ENCODE assay signal across 20 cellular contexts in the genomic region with DNA sequence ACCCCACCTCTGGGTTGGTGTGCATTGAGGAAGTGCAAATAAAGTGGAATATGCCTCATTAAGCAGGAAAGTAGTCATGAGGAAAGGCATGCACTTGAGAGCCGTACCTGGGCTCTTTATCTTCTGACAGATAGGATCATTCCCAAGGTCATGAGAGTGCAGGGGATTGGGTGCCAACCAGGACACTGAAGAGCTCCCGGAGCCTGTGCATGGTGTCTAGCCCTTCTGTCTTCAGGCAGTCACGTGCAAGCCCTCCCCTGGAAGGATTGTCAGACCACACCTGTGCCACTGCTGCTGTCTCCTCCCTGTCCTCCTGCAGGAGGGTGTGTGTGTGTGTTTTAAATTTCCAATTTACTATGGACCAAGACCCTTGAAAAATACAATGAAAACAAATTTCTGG.
"Had no signal": no experiment of that assay in that cellular context is flagged by ENCODE, and none has a peak within 500 bp of the region (broad histone marks: within the 10 kb centered on the region; RNA-seq: fewer than 3 reads in every experiment).

No MANE protein-coding gene starts in this region.

- H3K4me3 Mint-ChIP-seq: naive thymus-derived CD4-positive, alpha-beta T cell; nephron progenitor cell; stimulated activated naive B cell treated with anti-CD40 and anti-IgM and Interleukin-4, amounts not matched to agents 10 μg/mL and 1 μg/mL and 100 μg/mL, for 72 hours; stimulated activated naive CD8-positive, alpha-beta T cell treated with anti-CD3 and anti-CD28 coated beads, Interleukin-15, amount 100 ng/mL, for 72 hours had no signal

- H3K27ac Mint-ChIP-seq: naive thymus-derived CD4-positive, alpha-beta T cell; nephron progenitor cell; stimulated activated naive B cell treated with anti-CD40 and anti-IgM and Interleukin-4, amounts not matched to agents 10 μg/mL and 1 μg/mL and 100 μg/mL, for 72 hours; stimulated activated naive CD8-positive, alpha-beta T cell treated with anti-CD3 and anti-CD28 coated beads, Interleukin-15, amount 100 ng/mL, for 72 hours had no signal

- H3K9me3 Mint-ChIP-seq: naive thymus-derived CD4-positive, alpha-beta T cell; nephron progenitor cell; stimulated activated naive B cell treated with anti-CD40 and anti-IgM and Interleukin-4, amounts not matched to agents 10 μg/mL and 1 μg/mL and 100 μg/mL, for 72 hours; stimulated activated naive CD8-positive, alpha-beta T cell treated with anti-CD3 and anti-CD28 coated beads, Interleukin-15, amount 100 ng/mL, for 72 hours had no signal

- H3K36me3 ChIP-seq: heart left ventricle, right lobe of liver, spleen, transverse colon had no signal

- DNase-seq: cortex of kidney; dorsolateral prefrontal cortex; effector CD8-positive, alpha-beta T cell; heart left ventricle; hippocampal formation; mammary epithelial cell; naive thymus-derived CD4-positive, alpha-beta T cell; nephron progenitor cell; psoas muscle; retina; right lobe of liver; spleen; stimulated activated CD4-positive, alpha-beta T cell treated with anti-CD3 and anti-CD28 coated beads, Interleukin-15, amount 100 ng/mL, for 24 hours; stimulated activated CD4-positive, alpha-beta T cell treated with anti-CD3 and anti-CD28 coated beads, Interleukin-1b, Interleukin-23, amount 100 ng/mL, for 48 hours; stimulated activated CD4-positive, alpha-beta T cell treated with anti-CD3 and anti-CD28 coated beads, Interleukin-4, amount 100 ng/mL, for 24 hours; stimulated activated naive B cell treated with anti-CD40 and anti-IgM and Interleukin-4, amounts not matched to agents 10 μg/mL and 1 μg/mL and 100 μg/mL, for 72 hours; stimulated activated naive CD8-positive, alpha-beta T cell treated with anti-CD3 and anti-CD28 coated beads, Interleukin-15, amount 100 ng/mL, for 72 hours; testis; transverse colon had no signal

- ATAC-seq: heart left ventricle; left lobe of liver; naive thymus-derived CD4-positive, alpha-beta T cell; psoas muscle; right lobe of liver; stimulated activated naive B cell treated with anti-CD40 and anti-IgM and Interleukin-4, amounts not matched to agents 10 μg/mL and 1 μg/mL and 100 μg/mL, for 72 hours; stimulated activated naive CD8-positive, alpha-beta T cell treated with anti-CD3 and anti-CD28 coated beads, Interleukin-15, amount 100 ng/mL, for 72 hours had no signal

- H3K4me1 ChIP-seq: psoas muscle, spleen, testis, transverse colon had no signal

- H3K4me1 Mint-ChIP-seq: nephron progenitor cell had no signal

- H3K4me3 ChIP-seq: dorsolateral prefrontal cortex, heart left ventricle, psoas muscle, right lobe of liver, spleen, testis, transverse colon had no signal

- H3K9me3 ChIP-seq: heart left ventricle, psoas muscle, right lobe of liver, spleen, testis, transverse colon had no signal

- H3K36me3 Mint-ChIP-seq: naive thymus-derived CD4-positive, alpha-beta T cell; stimulated activated naive B cell treated with anti-CD40 and anti-IgM and Interleukin-4, amounts not matched to agents 10 μg/mL and 1 μg/mL and 100 μg/mL, for 72 hours had no signal

- H3K27me3 Mint-ChIP-seq: stimulated activated naive B cell treated with anti-CD40 and anti-IgM and Interleukin-4, amounts not matched to agents 10 μg/mL and 1 μg/mL and 100 μg/mL, for 72 hours had no signal

- H3K27me3 ChIP-seq: dorsolateral prefrontal cortex, heart left ventricle, right lobe of liver, spleen, testis, transverse colon had no signal

- H3K27ac ChIP-seq: dorsolateral prefrontal cortex, heart left ventricle, psoas muscle, right lobe of liver, spleen, testis, transverse colon had no signal
